2 cellular contexts compared by ENCODE assay signal in the genomic region with DNA sequence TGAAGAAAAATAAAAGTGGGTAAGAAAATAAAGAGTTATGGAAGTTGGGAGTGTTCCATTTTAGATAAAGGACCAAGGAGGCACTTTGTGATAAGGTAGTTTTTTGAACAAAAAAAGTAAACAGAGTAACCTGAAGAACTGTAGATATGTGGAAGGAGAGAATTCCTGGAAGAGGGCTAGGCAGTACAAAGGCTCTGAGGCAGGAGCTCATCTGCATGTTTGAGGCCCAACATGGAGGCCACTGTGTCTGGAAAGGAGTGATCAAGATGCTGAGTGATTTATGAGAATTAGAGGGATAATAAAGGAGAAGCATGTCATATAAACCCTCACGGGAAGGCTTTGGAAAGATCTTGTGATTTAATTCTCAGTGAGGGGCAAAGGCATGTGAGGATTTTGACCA.
A peak's percentile ranks its signal among the peaks of the same experiment; 100 is the strongest.
TF ChIP-seq lines count a peak whose summit lies in the region.

No MANE protein-coding gene starts in this region.

TF ChIP-seq in IMR-90, 13 proteins besides CTCF, POLR2A, EP300 and RAD21 (continued from another document):
- TF ChIP-seq, protein P1, sequence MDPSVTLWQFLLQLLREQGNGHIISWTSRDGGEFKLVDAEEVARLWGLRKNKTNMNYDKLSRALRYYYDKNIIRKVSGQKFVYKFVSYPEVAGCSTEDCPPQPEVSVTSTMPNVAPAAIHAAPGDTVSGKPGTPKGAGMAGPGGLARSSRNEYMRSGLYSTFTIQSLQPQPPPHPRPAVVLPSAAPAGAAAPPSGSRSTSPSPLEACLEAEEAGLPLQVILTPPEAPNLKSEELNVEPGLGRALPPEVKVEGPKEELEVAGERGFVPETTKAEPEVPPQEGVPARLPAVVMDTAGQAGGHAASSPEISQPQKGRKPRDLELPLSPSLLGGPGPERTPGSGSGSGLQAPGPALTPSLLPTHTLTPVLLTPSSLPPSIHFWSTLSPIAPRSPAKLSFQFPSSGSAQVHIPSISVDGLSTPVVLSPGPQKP (IDR thresholded peaks at IDR 0.05; ENCODE audit: borderline replicate concordance, low read depth, low read length), result no peak
- TF ChIP-seq, protein P2, sequence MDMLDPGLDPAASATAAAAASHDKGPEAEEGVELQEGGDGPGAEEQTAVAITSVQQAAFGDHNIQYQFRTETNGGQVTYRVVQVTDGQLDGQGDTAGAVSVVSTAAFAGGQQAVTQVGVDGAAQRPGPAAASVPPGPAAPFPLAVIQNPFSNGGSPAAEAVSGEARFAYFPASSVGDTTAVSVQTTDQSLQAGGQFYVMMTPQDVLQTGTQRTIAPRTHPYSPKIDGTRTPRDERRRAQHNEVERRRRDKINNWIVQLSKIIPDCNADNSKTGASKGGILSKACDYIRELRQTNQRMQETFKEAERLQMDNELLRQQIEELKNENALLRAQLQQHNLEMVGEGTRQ (IDR thresholded peaks at IDR 0.05; ENCODE audit: low read depth, low read length), result no peak
- TF ChIP-seq FOS (IDR thresholded peaks at IDR 0.05; ENCODE audit: low read depth, low read length), result no peak
- TF ChIP-seq MXI1 (IDR thresholded peaks at IDR 0.05; ENCODE audit: borderline replicate concordance, low read depth, low read length), result no peak
- TF ChIP-seq CHD1 (IDR thresholded peaks at IDR 0.05; ENCODE audit: low read depth, low read length), result no peak
- TF ChIP-seq NFE2L2 (IDR thresholded peaks at IDR 0.05; ENCODE audit: low read depth, low read length), result no peak
- no peak for TF ChIP-seq SMC3 (IDR thresholded peaks at IDR 0.05; ENCODE audit: low read depth, low read length)

TF ChIP-seq in K562, 482 proteins besides CTCF, POLR2A, EP300 and RAD21 (continued from another document and continues in another):
- TF ChIP-seq NCOR1 (IDR thresholded peaks at IDR 0.05), result peak; percentile 86
- TF ChIP-seq BCOR (IDR thresholded peaks at IDR 0.05), result 0 out of 2 replicates have a peak, but pooled peaks have one; percentile 19
- peak; percentile 73 for TF ChIP-seq PHB2 (IDR thresholded peaks at IDR 0.05; ENCODE audit: low read depth)
- TF ChIP-seq KDM1A (IDR thresholded peaks at IDR 0.05), result peak in 1 of 2 experiments; percentile 47; a peak in 1 of 4 replicates
- peak; percentile 87 for TF ChIP-seq CBFA2T2 (conservative IDR thresholded peaks at IDR 0.05)
- 0 out of 2 replicates have a peak, but pooled peaks have one; percentile 46 for TF ChIP-seq CTBP1 (IDR thresholded peaks at IDR 0.05; ENCODE audit: borderline replicate concordance)
- peak in 1 of 2 experiments; percentile 58; a peak in 2 of 4 replicates for TF ChIP-seq TBL1XR1 (IDR thresholded peaks at IDR 0.05; ENCODE audit: low read length in 2 of 2)
- TF ChIP-seq SMARCC2 (IDR thresholded peaks at IDR 0.05; ENCODE audit: low read depth), result peak; percentile 87
- TF ChIP-seq FOXK2 (conservative IDR thresholded peaks at IDR 0.05 in 1 of 2, IDR thresholded peaks at IDR 0.05 in 1 of 2; ENCODE audit: low read depth in 2 of 2), result peak; percentile 67 to 79; a peak in 3 of 4 replicates
- no peak for TF ChIP-seq PTTG1 (tag; IDR thresholded peaks at IDR 0.05; ENCODE audit: low read depth)
- TF ChIP-seq MNT (conservative IDR thresholded peaks at IDR 0.05), result 0 out of 4 replicates have a peak, but pooled peaks of 1 of the 2 experiments have one; percentile 18
- peak; percentile 41; the same call in 1 of the 2 replicates for TF ChIP-seq NCOA1 (IDR thresholded peaks at IDR 0.05; ENCODE audit: low read depth)
- peak; percentile 79 for TF ChIP-seq STAT5A (IDR thresholded peaks at IDR 0.05; ENCODE audit: borderline replicate concordance, low read length)
- TF ChIP-seq ARID1B (IDR thresholded peaks at IDR 0.05), result peak; percentile 98
- TF ChIP-seq, protein P3, sequence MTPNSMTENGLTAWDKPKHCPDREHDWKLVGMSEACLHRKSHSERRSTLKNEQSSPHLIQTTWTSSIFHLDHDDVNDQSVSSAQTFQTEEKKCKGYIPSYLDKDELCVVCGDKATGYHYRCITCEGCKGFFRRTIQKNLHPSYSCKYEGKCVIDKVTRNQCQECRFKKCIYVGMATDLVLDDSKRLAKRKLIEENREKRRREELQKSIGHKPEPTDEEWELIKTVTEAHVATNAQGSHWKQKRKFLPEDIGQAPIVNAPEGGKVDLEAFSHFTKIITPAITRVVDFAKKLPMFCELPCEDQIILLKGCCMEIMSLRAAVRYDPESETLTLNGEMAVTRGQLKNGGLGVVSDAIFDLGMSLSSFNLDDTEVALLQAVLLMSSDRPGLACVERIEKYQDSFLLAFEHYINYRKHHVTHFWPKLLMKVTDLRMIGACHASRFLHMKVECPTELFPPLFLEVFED (CRISPR knock-in tag; conservative IDR thresholded peaks at IDR 0.05), result no peak
- TF ChIP-seq HDAC3 (IDR thresholded peaks at IDR 0.05; ENCODE audit: borderline replicate concordance, partially characterized antibody), result peak; percentile 45
- TF ChIP-seq MTA2 (IDR thresholded peaks at IDR 0.05; ENCODE audit: low read depth), result peak; percentile 89
- TF ChIP-seq MEIS2 (IDR thresholded peaks at IDR 0.05; ENCODE audit: partially characterized antibody), result peak; percentile 97
- TF ChIP-seq L3MBTL2 (IDR thresholded peaks at IDR 0.05), result peak; percentile 43; the same call in 1 of the 2 replicates
- TF ChIP-seq POLR2AphosphoS5 (IDR thresholded peaks at IDR 0.05; ENCODE audit: control insufficient read depth, insufficient read depth, low read depth, low read length), result no peak
- TF ChIP-seq SMARCE1 (IDR thresholded peaks at IDR 0.05), result peak; percentile 82; the same call in 1 of the 2 replicates
- TF ChIP-seq ZNF518B (CRISPR knock-in tag; IDR thresholded peaks at IDR 0.05), result no peak
- TF ChIP-seq CBFA2T3 (IDR thresholded peaks at IDR 0.05), result peak; percentile 92
- TF ChIP-seq CC2D1A (IDR thresholded peaks at IDR 0.05), result peak; percentile 66; the same call in 1 of the 2 replicates
- TF ChIP-seq, protein P4, sequence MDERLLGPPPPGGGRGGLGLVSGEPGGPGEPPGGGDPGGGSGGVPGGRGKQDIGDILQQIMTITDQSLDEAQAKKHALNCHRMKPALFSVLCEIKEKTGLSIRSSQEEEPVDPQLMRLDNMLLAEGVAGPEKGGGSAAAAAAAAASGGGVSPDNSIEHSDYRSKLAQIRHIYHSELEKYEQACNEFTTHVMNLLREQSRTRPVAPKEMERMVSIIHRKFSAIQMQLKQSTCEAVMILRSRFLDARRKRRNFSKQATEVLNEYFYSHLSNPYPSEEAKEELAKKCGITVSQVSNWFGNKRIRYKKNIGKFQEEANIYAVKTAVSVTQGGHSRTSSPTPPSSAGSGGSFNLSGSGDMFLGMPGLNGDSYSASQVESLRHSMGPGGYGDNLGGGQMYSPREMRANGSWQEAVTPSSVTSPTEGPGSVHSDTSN (CRISPR knock-in tag; IDR thresholded peaks at IDR 0.05; ENCODE audit: low read depth), result no peak
- TF ChIP-seq, protein P4 (tag; conservative IDR thresholded peaks at IDR 0.05; ENCODE audit: low read depth), result peak; percentile 68
- TF ChIP-seq JUND (IDR thresholded peaks at IDR 0.05; ENCODE audit: borderline replicate concordance, low read depth, low read length), result no peak
- peak; percentile 44; the same call in 1 of the 3 replicates for TF ChIP-seq JUND (tag; IDR thresholded peaks at IDR 0.05; ENCODE audit: borderline replicate concordance, low read depth, low read length)
- TF ChIP-seq, protein P5, sequence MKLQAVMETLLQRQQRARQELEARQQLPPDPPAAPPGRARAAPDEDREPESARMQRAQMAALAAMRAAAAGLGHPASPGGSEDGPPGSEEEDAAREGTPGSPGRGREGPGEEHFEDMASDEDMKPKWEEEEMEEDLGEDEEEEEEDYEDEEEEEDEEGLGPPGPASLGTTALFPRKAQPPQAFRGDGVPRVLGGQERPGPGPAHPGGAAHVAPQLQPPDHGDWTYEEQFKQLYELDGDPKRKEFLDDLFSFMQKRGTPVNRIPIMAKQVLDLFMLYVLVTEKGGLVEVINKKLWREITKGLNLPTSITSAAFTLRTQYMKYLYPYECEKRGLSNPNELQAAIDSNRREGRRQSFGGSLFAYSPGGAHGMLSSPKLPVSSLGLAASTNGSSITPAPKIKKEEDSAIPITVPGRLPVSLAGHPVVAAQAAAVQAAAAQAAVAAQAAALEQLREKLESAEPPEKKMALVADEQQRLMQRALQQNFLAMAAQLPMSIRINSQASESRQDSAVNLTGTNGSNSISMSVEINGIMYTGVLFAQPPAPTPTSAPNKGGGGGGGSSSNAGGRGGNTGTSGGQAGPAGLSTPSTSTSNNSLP (IDR thresholded peaks at IDR 0.05; ENCODE audit: borderline replicate concordance, low read depth, low read length), result peak; percentile 39; the same call in 1 of the 2 replicates
- TF ChIP-seq PCBP2 (IDR thresholded peaks at IDR 0.05; ENCODE audit: low read depth, low read length, poor library complexity, severe bottlenecking), result no peak
- TF ChIP-seq HLTF (IDR thresholded peaks at IDR 0.05), result peak; percentile 17; the same call in 1 of the 2 replicates
- peak; percentile 65 for TF ChIP-seq LEF1 (IDR thresholded peaks at IDR 0.05)
- TF ChIP-seq, protein P6, sequence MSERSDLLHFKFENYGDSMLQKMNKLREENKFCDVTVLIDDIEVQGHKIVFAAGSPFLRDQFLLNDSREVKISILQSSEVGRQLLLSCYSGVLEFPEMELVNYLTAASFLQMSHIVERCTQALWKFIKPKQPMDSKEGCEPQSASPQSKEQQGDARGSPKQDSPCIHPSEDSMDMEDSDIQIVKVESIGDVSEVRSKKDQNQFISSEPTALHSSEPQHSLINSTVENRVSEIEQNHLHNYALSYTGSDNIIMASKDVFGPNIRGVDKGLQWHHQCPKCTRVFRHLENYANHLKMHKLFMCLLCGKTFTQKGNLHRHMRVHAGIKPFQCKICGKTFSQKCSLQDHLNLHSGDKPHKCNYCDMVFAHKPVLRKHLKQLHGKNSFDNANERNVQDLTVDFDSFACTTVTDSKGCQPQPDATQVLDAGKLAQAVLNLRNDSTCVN (CRISPR knock-in tag; IDR thresholded peaks at IDR 0.05), result no peak
- no peak for TF ChIP-seq RUNX1 (IDR thresholded peaks at IDR 0.05; ENCODE audit: low read depth)
- peak; percentile 74; the same call in 1 of the 2 replicates for TF ChIP-seq FOXM1 (IDR thresholded peaks at IDR 0.05; ENCODE audit: low read depth)
- no peak for TF ChIP-seq FOXM1 (CRISPR knock-in tag; IDR thresholded peaks at IDR 0.05; ENCODE audit: low read depth)
- no peak for TF ChIP-seq NFYB (IDR thresholded peaks at IDR 0.05; ENCODE audit: extremely low read depth, insufficient read length)
- TF ChIP-seq GATA2 (CRISPR knock-in tag; IDR thresholded peaks at IDR 0.05), result 0 out of 2 replicates have a peak, but pooled peaks have one; percentile 21
- TF ChIP-seq NR2C2 (CRISPR knock-in tag; IDR thresholded peaks at IDR 0.05), result no peak
- no peak for TF ChIP-seq NR2C2 (tag; IDR thresholded peaks at IDR 0.05)
- TF ChIP-seq HDAC2 (IDR thresholded peaks at IDR 0.05), result 0 out of 2 replicates have a peak, but pooled peaks have one; percentile 28
- TF ChIP-seq ATF7 (IDR thresholded peaks at IDR 0.05), result 0 out of 2 replicates have a peak, but pooled peaks have one; percentile 14
- TF ChIP-seq, protein P7, sequence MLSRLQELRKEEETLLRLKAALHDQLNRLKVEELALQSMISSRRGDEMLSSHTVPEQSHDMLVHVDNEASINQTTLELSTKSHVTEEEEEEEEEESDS (CRISPR knock-in tag; IDR thresholded peaks at IDR 0.05), result no peak
